ENCODE assay signal across 15 cellular contexts in genomic region chr11:15342163-15342562, GRCh38.
DNase-seq lines count a peak whose midpoint lies in the region; ATAC-seq and TF ChIP-seq lines count a peak whose summit lies in the region.
"Had no signal": no experiment of that assay in that cellular context is flagged by ENCODE, and none has a peak within 500 bp of the region (broad histone marks: within the 10 kb centered on the region; RNA-seq: fewer than 3 reads in every experiment).

No MANE protein-coding gene starts in this region.

- peaks cover 15% of the 10 kb centered on the region for H3K27me3 ChIP-seq in endodermal cell (ENCODE audit: control insufficient read depth, insufficient read depth, low read length, poor library complexity, severe bottlenecking)
- H3K27me3 ChIP-seq: BLaER1 treated with 17β-estradiol and CSF1 and Interleukin-3, amounts not matched to agents 10 nM and 100 nM had no signal

- peaks cover 16% of the 10 kb centered on the region for H3K9me3 ChIP-seq in endodermal cell (ENCODE audit: control insufficient read depth, low read length)

- DNase-seq in NCI-H748 (lab: John Stamatoyannopoulos, UW; ENCODE audit: unreplicated experiment) (peak; percentile 24), NCI-H748 treated with DMSO at 0.1 percent for 48 hours (lab: John Stamatoyannopoulos, UW) (no peak), endodermal cell (peak; percentile 65), kidney tubule cell (ENCODE audit: low spot score) (peak; percentile 33), ecto neural progenitor cell (ENCODE audit: low spot score) (no peak)
- no peak for DNase-seq in activated CD8-positive, alpha-beta memory T cell treated with anti-CD3 and anti-CD28 coated beads, Interleukin-2, amount 10 ng/mL, durations not matched to agents 7 days and 5 days
- DNase-seq: 8988T; CD4-positive, alpha-beta memory T cell; DMS153; DMS79 treated with DMSO at 0.1 percent for 48 hours; EL had no signal

- TF ChIP-seq CTCF in endodermal cell (conservative IDR thresholded peaks at IDR 0.05): no peak

- 42 to 50% methylated on average over 2 of the region's 2 CpGs for WGBS in endodermal cell (ENCODE audit: insufficient coverage in 1 of 2, insufficient read length in 1 of 2), 2 experiments

- CTCF ChIA-PET in activated CD8-positive, alpha-beta memory T cell treated with anti-CD3 and anti-CD28 coated beads, Interleukin-2, amount 10 ng/mL, durations not matched to agents 7 days and 5 days (lab: Charles Lee): no interaction called here

- peaks cover 29% of the 10 kb centered on the region for H3K4me1 Mint-ChIP-seq in endodermal cell
- no peaks in the 10 kb centered on the region for H3K4me1 Mint-ChIP-seq in activated CD8-positive, alpha-beta memory T cell treated with anti-CD3 and anti-CD28 coated beads, Interleukin-2, amount 10 ng/mL, durations not matched to agents 7 days and 5 days
- H3K4me1 Mint-ChIP-seq: CD4-positive, alpha-beta memory T cell had no signal

- H3K27ac Mint-ChIP-seq in endodermal cell: no peak overlapping the region
- no peak overlapping the region for H3K27ac Mint-ChIP-seq in activated CD8-positive, alpha-beta memory T cell treated with anti-CD3 and anti-CD28 coated beads, Interleukin-2, amount 10 ng/mL, durations not matched to agents 7 days and 5 days
- H3K27ac Mint-ChIP-seq: CD4-positive, alpha-beta memory T cell had no signal

- H3K4me3 Mint-ChIP-seq in endodermal cell: no peak overlapping the region
- H3K4me3 Mint-ChIP-seq in activated CD8-positive, alpha-beta memory T cell treated with anti-CD3 and anti-CD28 coated beads, Interleukin-2, amount 10 ng/mL, durations not matched to agents 7 days and 5 days: no peak overlapping the region
- H3K4me3 Mint-ChIP-seq: CD4-positive, alpha-beta memory T cell had no signal

- peaks cover 18% of the 10 kb centered on the region for H3K9me3 Mint-ChIP-seq in endodermal cell
- H3K9me3 Mint-ChIP-seq in activated CD8-positive, alpha-beta memory T cell treated with anti-CD3 and anti-CD28 coated beads, Interleukin-2, amount 10 ng/mL, durations not matched to agents 7 days and 5 days (ENCODE audit: low read depth): no peaks in the 10 kb centered on the region

- ATAC-seq in GM19324 (IDR thresholded peaks at IDR 0.05; ENCODE audit: low FRiP score, unreplicated experiment) (no peak), GM21723 (IDR thresholded peaks at IDR 0.05; ENCODE audit: unreplicated experiment) (no peak)
- ATAC-seq in activated CD8-positive, alpha-beta memory T cell treated with anti-CD3 and anti-CD28 coated beads, Interleukin-2, amount 10 ng/mL, durations not matched to agents 7 days and 5 days: no peak

- no peak overlapping the region for H3K27ac ChIP-seq in endodermal cell (ENCODE audit: low read depth, low read length)
- H3K27ac ChIP-seq: BLaER1 treated with 17β-estradiol and CSF1 and Interleukin-3, amounts not matched to agents 10 nM and 100 nM; HL-60 had no signal

- H3K9ac ChIP-seq in endodermal cell (ENCODE audit: extremely low read depth, low read length, poor library complexity, severe bottlenecking): no peak overlapping the region
- H3K9ac ChIP-seq: BLaER1 treated with 17β-estradiol and CSF1 and Interleukin-3, amounts not matched to agents 10 nM and 100 nM had no signal

- no peak overlapping the region for H3K4me3 ChIP-seq in endodermal cell (ENCODE audit: low read length)
- H3K4me3 ChIP-seq: BLaER1 treated with 17β-estradiol and CSF1 and Interleukin-3, amounts not matched to agents 10 nM and 100 nM had no signal

- peaks cover 11% of the 10 kb centered on the region for H3K4me1 ChIP-seq in endodermal cell (ENCODE audit: control insufficient read depth, insufficient read depth, low read length)
- H3K4me1 ChIP-seq: BLaER1 treated with 17β-estradiol and CSF1 and Interleukin-3, amounts not matched to agents 10 nM and 100 nM had no signal

- peaks cover 3% of the 10 kb centered on the region for H3K36me3 Mint-ChIP-seq in endodermal cell (ENCODE audit: low read depth)
- no peaks in the 10 kb centered on the region for H3K36me3 Mint-ChIP-seq in activated CD8-positive, alpha-beta memory T cell treated with anti-CD3 and anti-CD28 coated beads, Interleukin-2, amount 10 ng/mL, durations not matched to agents 7 days and 5 days
- H3K36me3 Mint-ChIP-seq: CD4-positive, alpha-beta memory T cell had no signal

- no peaks in the 10 kb centered on the region for H3K36me3 ChIP-seq in endodermal cell (ENCODE audit: control insufficient read depth, insufficient read depth, low read length)
- H3K36me3 ChIP-seq: BLaER1 treated with 17β-estradiol and CSF1 and Interleukin-3, amounts not matched to agents 10 nM and 100 nM had no signal

- peaks cover 15% of the 10 kb centered on the region for H3K27me3 Mint-ChIP-seq in endodermal cell (ENCODE audit: insufficient read depth)
- H3K27me3 Mint-ChIP-seq in activated CD8-positive, alpha-beta memory T cell treated with anti-CD3 and anti-CD28 coated beads, Interleukin-2, amount 10 ng/mL, durations not matched to agents 7 days and 5 days: no peaks in the 10 kb centered on the region

Comparison
In these comparisons a context has a peak if more than half of its experiments do, and no peak if none do; other contexts are left out.
1. DNase-seq: peak in NCI-H748 (single experiment), endodermal cell (single experiment) and kidney tubule cell (single experiment); none in NCI-H748 treated with DMSO at 0.1 percent for 48 hours (single experiment), activated CD8-positive, alpha-beta memory T cell treated with anti-CD3 and anti-CD28 coated beads, Interleukin-2, amount 10 ng/mL, durations not matched to agents 7 days and 5 days (single experiment) and ecto neural progenitor cell (single experiment).